Comparison of ENCODE assay signal across 11 cellular contexts in genomic region chr3:141425523-141426233, GRCh38. TPM values are rescaled to one million over a fixed set of nuclear protein-coding genes. Genes with fewer than 3 reads are reported as not detected.
DNase-seq lines count a peak whose midpoint lies in the region; TF ChIP-seq lines count a peak whose summit lies in the region.
"Had no signal": no experiment of that assay in that cellular context is flagged by ENCODE, and none has a peak within 500 bp of the region (broad histone marks: within the 10 kb centered on the region; RNA-seq: fewer than 3 reads in every experiment).

No MANE protein-coding gene starts in this region.

- H3K36me3 ChIP-seq in neutrophil, result no peaks in the 10 kb centered on the region

- H3K9me3 ChIP-seq in AG04450 (ENCODE audit: control insufficient read depth, insufficient read depth, low read length), result no peaks in the 10 kb centered on the region; the same call in none of the 2 replicates
- no peaks in the 10 kb centered on the region for H3K9me3 ChIP-seq in neutrophil

- in situ Hi-C loops in KBM-7 (cut with MboI; ENCODE audit: low pct_unique_long_range_greater_than_20kb, low sequenced_read_pairs), result no loop called here

- no peak for DNase-seq in AG04450 (ENCODE audit: low read depth, low spot score)
- DNase-seq in KBM-7, result peak; percentile 2
- peak; percentile 26 for DNase-seq in ecto neural progenitor cell (ENCODE audit: low spot score)
- no peak for DNase-seq in GM20000 (ENCODE audit: low spot score)
- DNase-seq in NCI-H2107 (lab: John Stamatoyannopoulos, UW), result no peak
- no peak for DNase-seq in stimulated activated CD8-positive, alpha-beta memory T cell treated with anti-CD3 and anti-CD28 coated beads, Interleukin-4, amount 100 ng/mL, for 48 hours
- DNase-seq in COLO668 (lab: John Stamatoyannopoulos, UW; ENCODE audit: unreplicated experiment), result no peak
- DNase-seq: activated naive CD4-positive, alpha-beta T cell; NCI-H446 treated with DMSO at 0.1 percent for 48 hours; T-helper 1 cell had no signal

- CTCF ChIA-PET in AG04450 (lab: Charles Lee), result interaction anchor here (0.6 to 1.9 kb wide), 10 partner anchors 12 to 122 kb away, joined by 3 to 7 read pairs (median 3); no protein-coding TSS in a partner anchor

- TF ChIP-seq CTCF in AG04450 (IDR thresholded peaks at IDR 0.05; ENCODE audit: low read depth, low read length), result no peak; the same call in 1 of the 2 replicates
- no peak for TF ChIP-seq CTCF in neutrophil (IDR thresholded peaks at IDR 0.05)
- no peak for TF ChIP-seq CTCF in GM20000 (IDR thresholded peaks at IDR 0.05; ENCODE audit: extremely low read depth, missing control alignments)

- H3K27me3 ChIP-seq in AG04450 (ENCODE audit: control insufficient read depth, insufficient read depth, low read length) (no peaks in the 10 kb centered on the region), neutrophil (no peaks in the 10 kb centered on the region)

- H3K4me1 ChIP-seq in neutrophil (ENCODE audit: control insufficient read depth in 1 of 2, insufficient read depth in 1 of 2, low read depth in 1 of 2, low read length in 1 of 2), result peaks cover 13 to 15% of the 10 kb centered on the region in 2 experiments

- peak overlapping the region; percentile 31 for H3K27ac ChIP-seq in AG04450 (ENCODE audit: low read depth, low read length)
- peak overlapping the region; percentile 51 for H3K27ac ChIP-seq in neutrophil

- POLR2A ChIA-PET in AG04450 (lab: Yijun Ruan, JAX), result interaction anchor here (1.0 to 1.7 kb wide), 2 partner anchors 13 to 39 kb away, joined by 6 to 10 read pairs; no protein-coding TSS in a partner anchor

- H3K4me3 ChIP-seq in AG04450 (ENCODE audit: low read depth, low read length) (no peak overlapping the region), neutrophil (ENCODE audit: low read depth in 1 of 2, low read length in 1 of 2) (no peak overlapping the region)

RNA-seq across cellular contexts. Expression of gene ZBTB38, which starts 57.4 kb away (rescaled TPM):
- 85.1 and 97.1 TPM in 2 replicates for polyA plus RNA-seq in AG04450 (2011; rRNA removed)
- polyA minus RNA-seq in AG04450 (2011; rRNA and poly(A)+ RNA removed), result 176 and 193 TPM in 2 replicates

Comparison
In these comparisons a context has a peak if more than half of its experiments do, and no peak if none do; other contexts are left out.
1. DNase-seq: peak in KBM-7 (single experiment) and ecto neural progenitor cell (single experiment); none in AG04450 (single experiment), GM20000 (single experiment), NCI-H2107 (single experiment), stimulated activated CD8-positive, alpha-beta memory T cell treated with anti-CD3 and anti-CD28 coated beads, Interleukin-4, amount 100 ng/mL, for 48 hours (single experiment) and COLO668 (single experiment).